In genomic region chr11:117606807-117607206, GRCh38 we compare ENCODE assay signal across 19 cellular contexts.
DNase-seq lines count a peak whose midpoint lies in the region; ATAC-seq and TF ChIP-seq lines count a peak whose summit lies in the region.
"Had no signal": no experiment of that assay in that cellular context is flagged by ENCODE, and none has a peak within 500 bp of the region (broad histone marks: within the 10 kb centered on the region; RNA-seq: fewer than 3 reads in every experiment).

No MANE protein-coding gene starts in this region.

- intact Hi-C loops in naive thymus-derived CD4-positive, alpha-beta T cell (cut with micrococcal nuclease), result no loop called here

- H3K27ac ChIP-seq in cingulate gyrus (ENCODE audit: low read depth, low read length), result peak overlapping the region; percentile 58
- H3K27ac ChIP-seq in naive thymus-derived CD4-positive, alpha-beta T cell (ENCODE audit: low read depth, low read length), result no peak overlapping the region
- no peak overlapping the region for H3K27ac ChIP-seq in SJCRH30
- H3K27ac ChIP-seq: body of pancreas, Peyer's patch, skin epidermis had no signal

- peaks cover 0 to 8% (median 4%) of the 10 kb centered on the region in 5 donors for H3K27me3 Mint-ChIP-seq in naive thymus-derived CD4-positive, alpha-beta T cell

- H3K36me3 ChIP-seq in naive thymus-derived CD4-positive, alpha-beta T cell (ENCODE audit: control insufficient read depth in 2 of 3, insufficient read depth in 3 of 3, low read length in 3 of 3), result no peaks in the 10 kb centered on the region
- no peaks in the 10 kb centered on the region for H3K36me3 ChIP-seq in SJCRH30
- H3K36me3 ChIP-seq: Peyer's patch had no signal

- H3K4me3 ChIP-seq in naive thymus-derived CD4-positive, alpha-beta T cell (ENCODE audit: low read length), result no peak overlapping the region
- no peak overlapping the region for H3K4me3 ChIP-seq in SJCRH30
- H3K4me3 ChIP-seq: body of pancreas, Peyer's patch, skin epidermis had no signal

- ATAC-seq in GM18511 (IDR thresholded peaks at IDR 0.05; ENCODE audit: unreplicated experiment), result peak; percentile 53
- ATAC-seq in HG03354 (IDR thresholded peaks at IDR 0.05; ENCODE audit: poor library complexity, severe bottlenecking, unreplicated experiment), result peak; percentile 42
- ATAC-seq in naive thymus-derived CD4-positive, alpha-beta T cell, result no peak
- ATAC-seq: body of pancreas had no signal

- peaks cover 0 to 26% (median 7%) of the 10 kb centered on the region in 7 donors for H3K4me1 Mint-ChIP-seq in naive thymus-derived CD4-positive, alpha-beta T cell

- H3K4me3 Mint-ChIP-seq in naive thymus-derived CD4-positive, alpha-beta T cell, result peak overlapping the region in 1 of 10 donors; percentile 39
- H3K4me3 Mint-ChIP-seq: dendritic cell treated with granulocyte-macrophage colony-stimulating factor and Interleukin-4, amounts not matched to agents 40 ng/mL and 50 ng/mL, for 4 days had no signal

- H3K9me3 ChIP-seq in naive thymus-derived CD4-positive, alpha-beta T cell (ENCODE audit: control insufficient read depth in 2 of 3, low read length in 3 of 3), result no peaks in the 10 kb centered on the region
- H3K9me3 ChIP-seq in SJCRH30 (replicated peaks), result no peaks in the 10 kb centered on the region
- H3K9me3 ChIP-seq: body of pancreas, Peyer's patch, SK-N-SH had no signal

- no peak for TF ChIP-seq CTCF in GM10248 (IDR thresholded peaks at IDR 0.05; ENCODE audit: control extremely low read depth, extremely low read depth, low read depth, missing control alignments)

- POLR2A ChIA-PET in GM10248 (lab: Yijun Ruan, JAX), result no interaction called here
- POLR2A ChIA-PET in naive thymus-derived CD4-positive, alpha-beta T cell (lab: Charles Lee), result no interaction called here

- no peaks in the 10 kb centered on the region for H3K4me1 ChIP-seq in naive thymus-derived CD4-positive, alpha-beta T cell (ENCODE audit: control insufficient read depth in 2 of 2, insufficient read depth in 2 of 2, low read length in 2 of 2)
- no peaks in the 10 kb centered on the region for H3K4me1 ChIP-seq in SJCRH30
- H3K4me1 ChIP-seq: body of pancreas, Peyer's patch had no signal

- CTCF ChIA-PET in GM10248 (lab: Yijun Ruan, JAX), result interaction anchor here (1.5 kb wide), 1 partner anchor 181 kb away, joined by 3 read pairs; no protein-coding TSS in a partner anchor
- CTCF ChIA-PET in naive thymus-derived CD4-positive, alpha-beta T cell (lab: Charles Lee), result no interaction called here

- DNase-seq in GM10248 (ENCODE audit: extremely low spot score) (peak; percentile 59), COR-L47 (lab: John Stamatoyannopoulos, UW) (no peak), SJCRH30 (no peak), AG08395 (ENCODE audit: low spot score) (no peak)
- DNase-seq in naive thymus-derived CD4-positive, alpha-beta T cell, result no peak
- DNase-seq: AML-193, body of pancreas, DMS 273 treated with DMSO at 0.1 percent for 48 hours, H7, IMR-90, NCI-H1092, Peyer's patch, SK-N-SH, trophoblast cell had no signal

- H3K36me3 Mint-ChIP-seq in naive thymus-derived CD4-positive, alpha-beta T cell, result no peaks in the 10 kb centered on the region

- no peaks in the 10 kb centered on the region for H3K27me3 ChIP-seq in naive thymus-derived CD4-positive, alpha-beta T cell (ENCODE audit: control insufficient read depth in 2 of 2, insufficient read depth in 2 of 2, low read length in 2 of 2)
- no peaks in the 10 kb centered on the region for H3K27me3 ChIP-seq in SJCRH30
- H3K27me3 ChIP-seq: body of pancreas, Peyer's patch had no signal

- peaks cover 0 to 2% (median 0%) of the 10 kb centered on the region in 11 donors for H3K9me3 Mint-ChIP-seq in naive thymus-derived CD4-positive, alpha-beta T cell
- H3K9me3 Mint-ChIP-seq: dendritic cell treated with granulocyte-macrophage colony-stimulating factor and Interleukin-4, amounts not matched to agents 40 ng/mL and 50 ng/mL, for 4 days had no signal

- no peak overlapping the region for H3K27ac Mint-ChIP-seq in naive thymus-derived CD4-positive, alpha-beta T cell
- H3K27ac Mint-ChIP-seq: dendritic cell treated with granulocyte-macrophage colony-stimulating factor and Interleukin-4, amounts not matched to agents 40 ng/mL and 50 ng/mL, for 4 days had no signal
